22 cellular contexts compared by ENCODE assay signal in the genomic region with DNA sequence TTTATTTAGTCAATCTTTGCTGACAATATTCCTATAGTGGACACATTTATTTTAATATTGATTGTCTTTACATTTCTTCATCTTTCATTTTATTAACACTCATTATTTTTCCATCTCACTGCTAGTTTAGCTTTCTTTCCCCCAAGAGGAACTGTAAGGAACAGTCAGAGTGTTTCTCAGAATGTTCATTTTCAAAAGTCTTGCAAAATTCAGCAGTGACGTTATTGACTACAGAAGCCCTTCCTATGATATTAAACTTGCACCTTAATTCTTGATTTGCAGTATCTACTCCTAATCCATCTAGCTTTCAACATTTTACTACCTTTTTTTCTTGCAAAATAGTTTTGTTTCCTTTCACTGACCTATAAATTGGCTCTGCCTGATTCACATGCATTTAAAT. TPM values are rescaled to one million over a fixed set of nuclear protein-coding genes. Genes with fewer than 3 reads are reported as not detected.
DNase-seq lines count a peak whose midpoint lies in the region; ATAC-seq and TF ChIP-seq lines count a peak whose summit lies in the region.
"Had no signal": no experiment of that assay in that cellular context is flagged by ENCODE, and none has a peak within 500 bp of the region (broad histone marks: within the 10 kb centered on the region; RNA-seq: fewer than 3 reads in every experiment).

No MANE protein-coding gene starts in this region.

- H3F3A ChIP-seq in GM23338 (replicated peaks; ENCODE audit: low read depth): no peaks in the 10 kb centered on the region
- H3F3A ChIP-seq in neural progenitor cell (ENCODE audit: low read depth): no peaks in the 10 kb centered on the region

- H3K4me1 Mint-ChIP-seq in GM23338 (peaks cover 28% of the 10 kb centered on the region), neural progenitor cell (no peaks in the 10 kb centered on the region)
- peaks cover 30% of the 10 kb centered on the region for H3K4me1 Mint-ChIP-seq in dendritic cell treated with granulocyte-macrophage colony-stimulating factor and Interleukin-4, amounts not matched to agents 40 ng/mL and 50 ng/mL, for 4 days (ENCODE audit: low read depth)

- H3K4me3 Mint-ChIP-seq in GM23338: no peak overlapping the region
- H3K4me3 Mint-ChIP-seq in dendritic cell treated with granulocyte-macrophage colony-stimulating factor and Interleukin-4, amounts not matched to agents 40 ng/mL and 50 ng/mL, for 4 days: no peak overlapping the region
- no peak overlapping the region for H3K4me3 Mint-ChIP-seq in neural progenitor cell
- H3K4me3 Mint-ChIP-seq: CD8-positive, alpha-beta T cell had no signal

- intact Hi-C loops in dendritic cell treated with granulocyte-macrophage colony-stimulating factor and Interleukin-4, amounts not matched to agents 40 ng/mL and 50 ng/mL, for 4 days (cut with micrococcal nuclease): no loop called here

- H3K9me3 ChIP-seq in neural progenitor cell (ENCODE audit: low read depth): no peaks in the 10 kb centered on the region
- H3K9me3 ChIP-seq: BLaER1, SJSA1 had no signal

- ATAC-seq in GM23338: no peak
- ATAC-seq: CD8-positive, alpha-beta T cell had no signal

- TF ChIP-seq CTCF in GM23338 (conservative IDR thresholded peaks at IDR 0.05; ENCODE audit: low read depth in 2 of 2) (no peak), neural progenitor cell (IDR thresholded peaks at IDR 0.05) (no peak)

- H3K36me3 Mint-ChIP-seq in GM23338 (ENCODE audit: low read depth) (no peaks in the 10 kb centered on the region), neural progenitor cell (no peaks in the 10 kb centered on the region)
- H3K36me3 Mint-ChIP-seq in dendritic cell treated with granulocyte-macrophage colony-stimulating factor and Interleukin-4, amounts not matched to agents 40 ng/mL and 50 ng/mL, for 4 days (ENCODE audit: low read depth): peaks cover 73% of the 10 kb centered on the region

- no peaks in the 10 kb centered on the region for H3K36me3 ChIP-seq in GM23338 (ENCODE audit: insufficient read depth)
- no peaks in the 10 kb centered on the region for H3K36me3 ChIP-seq in neural progenitor cell
- H3K36me3 ChIP-seq: BLaER1 had no signal

- no peaks in the 10 kb centered on the region for H3K9me2 ChIP-seq in GM23338 (ENCODE audit: insufficient read depth)

- H3K4me3 ChIP-seq in GM23338 (no peak overlapping the region), neural progenitor cell (no peak overlapping the region)
- H3K4me3 ChIP-seq: BLaER1, SJSA1 had no signal

- H4K20me1 ChIP-seq in GM23338 (replicated peaks; ENCODE audit: insufficient read depth) (no peaks in the 10 kb centered on the region), neural progenitor cell (ENCODE audit: low read depth) (no peaks in the 10 kb centered on the region)
- H4K20me1 ChIP-seq: BLaER1 had no signal

- H3K27ac Mint-ChIP-seq in GM23338 (no peak overlapping the region; the same call in 1 of the 2 replicates), neural progenitor cell (no peak overlapping the region)
- peak overlapping the region; percentile 51 for H3K27ac Mint-ChIP-seq in dendritic cell treated with granulocyte-macrophage colony-stimulating factor and Interleukin-4, amounts not matched to agents 40 ng/mL and 50 ng/mL, for 4 days
- H3K27ac Mint-ChIP-seq: CD8-positive, alpha-beta T cell had no signal

- H2AFZ ChIP-seq in GM23338 (peak overlapping the region; percentile 82; the same call in 1 of the 2 replicates), neural progenitor cell (replicated peaks) (peak overlapping the region; percentile 56)

- H3K27ac ChIP-seq in GM23338 (ENCODE audit: low read depth) (no peak overlapping the region), neural progenitor cell (no peak overlapping the region)
- H3K27ac ChIP-seq: BLaER1, KMS-11, SJSA1 had no signal

- H3K79me2 ChIP-seq in GM23338 (replicated peaks; ENCODE audit: insufficient read depth) (no peaks in the 10 kb centered on the region), neural progenitor cell (ENCODE audit: low read depth) (no peaks in the 10 kb centered on the region)

- H3K4me1 ChIP-seq in GM23338 (ENCODE audit: insufficient read depth): peaks cover 9% of the 10 kb centered on the region; the same call in 1 of the 2 replicates
- no peaks in the 10 kb centered on the region for H3K4me1 ChIP-seq in neural progenitor cell
- H3K4me1 ChIP-seq: BLaER1, SJSA1 had no signal

- peak; percentile 64 for DNase-seq in CD1c-positive myeloid dendritic cell (ENCODE audit: extremely low spot score)
- DNase-seq in GM23338 (ENCODE audit: low spot score): no peak
- DNase-seq in neural progenitor cell (ENCODE audit: low spot score): no peak
- no peak for DNase-seq in NCI-H524 treated with DMSO at 0.1 percent for 48 hours (lab: John Stamatoyannopoulos, UW)
- DNase-seq in SHP77 treated with DMSO at 0.1 percent for 48 hours (lab: John Stamatoyannopoulos, UW): no peak
- DNase-seq in NCI-H146 (lab: John Stamatoyannopoulos, UW): no peak
- DNase-seq: Calu3; CD8-positive, alpha-beta T cell; DMS153; IMR-90; NCI-H1417 treated with DMSO at 0.1 percent for 48 hours; NCI-H2029; NCI-H2227 treated with DMSO at 0.1 percent for 48 hours; NCI-H510A treated with DMSO at 0.1 percent for 48 hours; NCI-H774; NK-92 treated with Interleukin-12 subunit alpha and Interleukin-12 subunit beta, amount 100 ng/mL, for 24 hours had no signal

- peak overlapping the region; percentile 6; the same call in 1 of the 2 replicates for H3K4me2 ChIP-seq in GM23338
- no peak overlapping the region for H3K4me2 ChIP-seq in neural progenitor cell
- H3K4me2 ChIP-seq: BLaER1, KMS-11 had no signal

- H3K9ac ChIP-seq in neural progenitor cell: no peak overlapping the region
- H3K9ac ChIP-seq: BLaER1, KMS-11 had no signal

- H3K9me3 Mint-ChIP-seq in GM23338 (no peaks in the 10 kb centered on the region), neural progenitor cell (no peaks in the 10 kb centered on the region)
- no peaks in the 10 kb centered on the region for H3K9me3 Mint-ChIP-seq in dendritic cell treated with granulocyte-macrophage colony-stimulating factor and Interleukin-4, amounts not matched to agents 40 ng/mL and 50 ng/mL, for 4 days
- H3K9me3 Mint-ChIP-seq: CD8-positive, alpha-beta T cell had no signal

- H3K27me3 Mint-ChIP-seq in GM23338 (ENCODE audit: insufficient read depth, low read depth, poor library complexity) (peaks cover 2% of the 10 kb centered on the region), neural progenitor cell (ENCODE audit: insufficient read depth, low read depth) (no peaks in the 10 kb centered on the region)
- H3K27me3 Mint-ChIP-seq in dendritic cell treated with granulocyte-macrophage colony-stimulating factor and Interleukin-4, amounts not matched to agents 40 ng/mL and 50 ng/mL, for 4 days: no peaks in the 10 kb centered on the region

- H3K27me3 ChIP-seq in GM23338 (ENCODE audit: insufficient read depth) (no peaks in the 10 kb centered on the region), neural progenitor cell (no peaks in the 10 kb centered on the region)
- H3K27me3 ChIP-seq: BLaER1, SJSA1 had no signal

TF ChIP-seq in GM23338, 12 proteins besides CTCF, POLR2A, EP300 and RAD21 (continues in another document):
- TF ChIP-seq POLR2AphosphoS5 (IDR thresholded peaks at IDR 0.05; ENCODE audit: low read depth) (no peak), JUNB (IDR thresholded peaks at IDR 0.05; ENCODE audit: unreplicated experiment) (no peak)
- TF ChIP-seq, protein P1, sequence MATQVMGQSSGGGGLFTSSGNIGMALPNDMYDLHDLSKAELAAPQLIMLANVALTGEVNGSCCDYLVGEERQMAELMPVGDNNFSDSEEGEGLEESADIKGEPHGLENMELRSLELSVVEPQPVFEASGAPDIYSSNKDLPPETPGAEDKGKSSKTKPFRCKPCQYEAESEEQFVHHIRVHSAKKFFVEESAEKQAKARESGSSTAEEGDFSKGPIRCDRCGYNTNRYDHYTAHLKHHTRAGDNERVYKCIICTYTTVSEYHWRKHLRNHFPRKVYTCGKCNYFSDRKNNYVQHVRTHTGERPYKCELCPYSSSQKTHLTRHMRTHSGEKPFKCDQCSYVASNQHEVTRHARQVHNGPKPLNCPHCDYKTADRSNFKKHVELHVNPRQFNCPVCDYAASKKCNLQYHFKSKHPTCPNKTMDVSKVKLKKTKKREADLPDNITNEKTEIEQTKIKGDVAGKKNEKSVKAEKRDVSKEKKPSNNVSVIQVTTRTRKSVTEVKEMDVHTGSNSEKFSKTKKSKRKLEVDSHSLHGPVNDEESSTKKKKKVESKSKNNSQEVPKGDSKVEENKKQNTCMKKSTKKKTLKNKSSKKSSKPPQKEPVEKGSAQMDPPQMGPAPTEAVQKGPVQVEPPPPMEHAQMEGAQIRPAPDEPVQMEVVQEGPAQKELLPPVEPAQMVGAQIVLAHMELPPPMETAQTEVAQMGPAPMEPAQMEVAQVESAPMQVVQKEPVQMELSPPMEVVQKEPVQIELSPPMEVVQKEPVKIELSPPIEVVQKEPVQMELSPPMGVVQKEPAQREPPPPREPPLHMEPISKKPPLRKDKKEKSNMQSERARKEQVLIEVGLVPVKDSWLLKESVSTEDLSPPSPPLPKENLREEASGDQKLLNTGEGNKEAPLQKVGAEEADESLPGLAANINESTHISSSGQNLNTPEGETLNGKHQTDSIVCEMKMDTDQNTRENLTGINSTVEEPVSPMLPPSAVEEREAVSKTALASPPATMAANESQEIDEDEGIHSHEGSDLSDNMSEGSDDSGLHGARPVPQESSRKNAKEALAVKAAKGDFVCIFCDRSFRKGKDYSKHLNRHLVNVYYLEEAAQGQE (IDR thresholded peaks at IDR 0.05; ENCODE audit: unreplicated experiment): no peak

RNA-seq across cellular contexts. Expression of gene CLEC2B, which starts 13.0 kb away (rescaled TPM):
- total RNA-seq in GM23338 (2014; rRNA removed; shearing (Covaris generic)): not detected in 2 replicates
- not detected in 2 replicates for polyA plus RNA-seq in GM23338 (2016; fragmentation: Nextera tagmentation; extraction: Ambion mirVana)
- 0.28 and 1.0 TPM in 2 replicates for total RNA-seq in neural progenitor cell (ENCODE audit: low replicate concordance)
- total RNA-seq: Calu3 had no signal

RNA-seq across cellular contexts. Expression of gene KLRF2, which starts 25.1 kb away (rescaled TPM):
- total RNA-seq in GM23338 (2014; rRNA removed; shearing (Covaris generic)): not detected in 2 replicates
- not detected in 2 replicates for polyA plus RNA-seq in GM23338 (2016; fragmentation: Nextera tagmentation; extraction: Ambion mirVana)
- not detected in 2 replicates for total RNA-seq in neural progenitor cell (ENCODE audit: low replicate concordance)
- total RNA-seq: Calu3; CD8-positive, alpha-beta T cell; Daoy; IMR-90; OCI-LY7; SJSA1 had no signal
- polyA plus RNA-seq: IMR-90 had no signal

RNA-seq across cellular contexts. Expression of gene KLRF1, which starts 28.9 kb away (rescaled TPM):
- not detected in 2 replicates for total RNA-seq in GM23338 (2014; rRNA removed; shearing (Covaris generic))
- polyA plus RNA-seq in GM23338 (2016; fragmentation: Nextera tagmentation; extraction: Ambion mirVana): 0.50 TPM in 1 of 2 replicates, not detected in the other
- total RNA-seq in neural progenitor cell (ENCODE audit: low replicate concordance): not detected in 2 replicates
- total RNA-seq: Calu3, Daoy, IMR-90, OCI-LY7, SJSA1 had no signal
- polyA plus RNA-seq: IMR-90 had no signal
